Comparison of ENCODE assay signal across 1 cellular context in genomic region chr4:2961411-2962098, GRCh38.
TF ChIP-seq lines count a peak whose summit lies in the region.

No MANE protein-coding gene starts in this region.

TF ChIP-seq in HepG2, 621 proteins besides CTCF, POLR2A, EP300 and RAD21 (continues in another document):
- TF ChIP-seq ZNF501 (CRISPR knock-in tag; IDR thresholded peaks at IDR 0.05) (0 out of 2 replicates have a peak, but pooled peaks have one; percentile 20), PRPF4 (IDR thresholded peaks at IDR 0.05; ENCODE audit: low read depth, low read length, poor library complexity, severe bottlenecking) (no peak), JUNB (CRISPR knock-in tag; IDR thresholded peaks at IDR 0.05; ENCODE audit: borderline replicate concordance) (no peak), KMT2A (CRISPR knock-in tag; IDR thresholded peaks at IDR 0.05) (no peak), IRF2 (CRISPR knock-in tag; IDR thresholded peaks at IDR 0.05) (no peak), ZNF788 (CRISPR knock-in tag; IDR thresholded peaks at IDR 0.05; ENCODE audit: borderline replicate concordance) (no peak), ZNF230 (CRISPR knock-in tag; IDR thresholded peaks at IDR 0.05) (no peak), ZNF720 (CRISPR knock-in tag; IDR thresholded peaks at IDR 0.05) (no peak), TGIF2 (CRISPR knock-in tag; IDR thresholded peaks at IDR 0.05) (0 out of 2 replicates have a peak, but pooled peaks have one; percentile 18), NBN (conservative IDR thresholded peaks at IDR 0.05) (no peak), ZNF33B (CRISPR knock-in tag; IDR thresholded peaks at IDR 0.05) (0 out of 2 replicates have a peak, but pooled peaks have one; percentile 34), SYNCRIP (IDR thresholded peaks at IDR 0.05; ENCODE audit: insufficient read depth, low read depth, low read length) (no peak), RORA (CRISPR knock-in tag; IDR thresholded peaks at IDR 0.05) (no peak), SALL1 (CRISPR knock-in tag; IDR thresholded peaks at IDR 0.05) (peak; percentile 47; the same call in 1 of the 2 replicates), ZNF550 (CRISPR knock-in tag; IDR thresholded peaks at IDR 0.05; ENCODE audit: borderline replicate concordance) (no peak), SRY (CRISPR knock-in tag; IDR thresholded peaks at IDR 0.05) (peak; percentile 53; the same call in 1 of the 2 replicates), TSC22D2 (CRISPR knock-in tag; IDR thresholded peaks at IDR 0.05; ENCODE audit: borderline replicate concordance) (no peak), ATF7-NPFF (CRISPR knock-in tag; IDR thresholded peaks at IDR 0.05; ENCODE audit: low read depth) (no peak), TCF7L2 (IDR thresholded peaks at IDR 0.05; ENCODE audit: low read depth, low read length) (no peak), SNAI1 (CRISPR knock-in tag; IDR thresholded peaks at IDR 0.05; ENCODE audit: borderline replicate concordance) (no peak), AHR (CRISPR knock-in tag; IDR thresholded peaks at IDR 0.05) (no peak), ZFP62 (CRISPR knock-in tag; IDR thresholded peaks at IDR 0.05) (no peak), GZF1 (CRISPR knock-in tag; IDR thresholded peaks at IDR 0.05) (no peak), IRX3 (CRISPR knock-in tag; IDR thresholded peaks at IDR 0.05; ENCODE audit: borderline replicate concordance, low read depth) (no peak), ZNF839 (CRISPR knock-in tag; IDR thresholded peaks at IDR 0.05; ENCODE audit: borderline replicate concordance) (no peak), NRL (CRISPR knock-in tag; IDR thresholded peaks at IDR 0.05; ENCODE audit: borderline replicate concordance) (0 out of 2 replicates have a peak, but pooled peaks have one; percentile 46), TFAP4 (IDR thresholded peaks at IDR 0.05; ENCODE audit: borderline replicate concordance, low read depth) (peak; percentile 49; the same call in 1 of the 2 replicates), TRIM22 (IDR thresholded peaks at IDR 0.05) (no peak), ASH2L (IDR thresholded peaks at IDR 0.05; ENCODE audit: insufficient read length, low read depth, low read length) (peak; percentile 18), ZNF18 (CRISPR knock-in tag; IDR thresholded peaks at IDR 0.05; ENCODE audit: insufficient replicate concordance) (no peak), HIVEP1 (CRISPR knock-in tag; IDR thresholded peaks at IDR 0.05) (no peak), ZNF644 (CRISPR knock-in tag; IDR thresholded peaks at IDR 0.05; ENCODE audit: low read depth) (no peak), HOMEZ (CRISPR knock-in tag; IDR thresholded peaks at IDR 0.05; ENCODE audit: low read depth) (no peak), ZFX (CRISPR knock-in tag; IDR thresholded peaks at IDR 0.05; ENCODE audit: low read depth) (peak; percentile 41; the same call in 1 of the 2 replicates), GABPA (IDR thresholded peaks at IDR 0.05; ENCODE audit: low read depth, low read length) (no peak), GABPA (CRISPR knock-in tag; IDR thresholded peaks at IDR 0.05; ENCODE audit: low read depth) (no peak), MXI1 (IDR thresholded peaks at IDR 0.05; ENCODE audit: borderline replicate concordance, low read depth, low read length) (0 out of 3 replicates have a peak, but pooled peaks have one; percentile 14), ARID4A (CRISPR knock-in tag; IDR thresholded peaks at IDR 0.05; ENCODE audit: borderline replicate concordance) (peak; percentile 14; the same call in 1 of the 2 replicates), ZNF850 (CRISPR knock-in tag; conservative IDR thresholded peaks at IDR 0.05) (no peak), IRF1 (CRISPR knock-in tag; IDR thresholded peaks at IDR 0.05; ENCODE audit: low read depth) (no peak), ZNF687 (CRISPR knock-in tag; IDR thresholded peaks at IDR 0.05) (peak; percentile 43), HHEX (CRISPR knock-in tag; IDR thresholded peaks at IDR 0.05) (no peak), ZNF530 (CRISPR knock-in tag; IDR thresholded peaks at IDR 0.05; ENCODE audit: low read depth) (no peak), ATF1 (CRISPR knock-in tag; IDR thresholded peaks at IDR 0.05) (no peak), ZNF329 (CRISPR knock-in tag; IDR thresholded peaks at IDR 0.05; ENCODE audit: low read depth) (no peak), KDM4B (CRISPR knock-in tag; IDR thresholded peaks at IDR 0.05) (no peak), NFIC (IDR thresholded peaks at IDR 0.05; ENCODE audit: low read length) (no peak), ZNF891 (CRISPR knock-in tag; IDR thresholded peaks at IDR 0.05) (0 out of 2 replicates have a peak, but pooled peaks have one; percentile 41), HMG20B (CRISPR knock-in tag; conservative IDR thresholded peaks at IDR 0.05) (no peak), MAFG (CRISPR knock-in tag; IDR thresholded peaks at IDR 0.05) (no peak), DRAP1 (CRISPR knock-in tag; IDR thresholded peaks at IDR 0.05) (0 out of 2 replicates have a peak, but pooled peaks have one; percentile 15), ZNF264 (CRISPR knock-in tag; IDR thresholded peaks at IDR 0.05) (no peak), MLX (CRISPR knock-in tag; IDR thresholded peaks at IDR 0.05) (no peak)
